In genomic region chr7:66627876-66628360, GRCh38 we compare ENCODE assay signal across 8 cellular contexts. TPM values are rescaled to one million over a fixed set of nuclear protein-coding genes. Genes with fewer than 3 reads are reported as not detected.
DNase-seq lines count a peak whose midpoint lies in the region; ATAC-seq and TF ChIP-seq lines count a peak whose summit lies in the region.

No MANE protein-coding gene starts in this region.

- peak overlapping the region; percentile 100 for H2AFZ ChIP-seq in parathyroid adenoma

- peak overlapping the region; percentile 56 for H3K27ac Mint-ChIP-seq in T-helper 17 cell

- H3K4me3 ChIP-seq in fibroblast of pulmonary artery (replicated peaks; ENCODE audit: low read depth, low read length) (peak overlapping the region; percentile 70), parathyroid adenoma (ENCODE audit: low read depth, low read length) (peak overlapping the region; percentile 85)

- peak overlapping the region; percentile 80 for H3K9ac ChIP-seq in parathyroid adenoma

- TF ChIP-seq CTCF in fibroblast of pulmonary artery (IDR thresholded peaks at IDR 0.05; ENCODE audit: low read length, missing control alignments) = no peak
- TF ChIP-seq CTCF in parathyroid adenoma (IDR thresholded peaks at IDR 0.05) = no peak

- H3K9me3 ChIP-seq in T-helper 17 cell (ENCODE audit: control insufficient read depth, low read length, poor library complexity, severe bottlenecking) = no peaks in the 10 kb centered on the region
- no peaks in the 10 kb centered on the region for H3K9me3 ChIP-seq in parathyroid adenoma (ENCODE audit: control insufficient read depth, low read length)

- no peaks in the 10 kb centered on the region for H3K36me3 Mint-ChIP-seq in T-helper 17 cell (ENCODE audit: low read depth)

- ATAC-seq in GM18870 (IDR thresholded peaks at IDR 0.05; ENCODE audit: unreplicated experiment) (peak; percentile 7), HG02759 (IDR thresholded peaks at IDR 0.05; ENCODE audit: unreplicated experiment) (peak; percentile 3), T-helper 17 cell (no peak)

- H3K27me3 Mint-ChIP-seq in T-helper 17 cell = no peaks in the 10 kb centered on the region

- H3K4me1 Mint-ChIP-seq in T-helper 17 cell = peaks cover 39% of the 10 kb centered on the region

- H3K36me3 ChIP-seq in parathyroid adenoma (ENCODE audit: control insufficient read depth, insufficient read depth, low read length) = no peaks in the 10 kb centered on the region

- peak overlapping the region; percentile 98 for H3K27ac ChIP-seq in parathyroid adenoma

- peaks cover 4% of the 10 kb centered on the region for H3K79me2 ChIP-seq in parathyroid adenoma

- peak overlapping the region; percentile 83 for H3K4me2 ChIP-seq in parathyroid adenoma (ENCODE audit: low read length)

- H3K4me1 ChIP-seq in parathyroid adenoma = peaks cover 3% of the 10 kb centered on the region

- H3K4me3 Mint-ChIP-seq in T-helper 17 cell = peak overlapping the region; percentile 91

- H3K27me3 ChIP-seq in parathyroid adenoma (ENCODE audit: control insufficient read depth, insufficient read depth, low read length) = no peaks in the 10 kb centered on the region

- DNase-seq in T-helper 17 cell (no peak), fibroblast of pulmonary artery (ENCODE audit: low read depth) (no peak), NCI-H69 (lab: John Stamatoyannopoulos, UW) (no peak), hepatic stellate cell (ENCODE audit: low spot score) (no peak)
- no peak for DNase-seq in activated effector memory CD4-positive, alpha-beta T cell treated with anti-CD3 and anti-CD28 coated beads, Interleukin-2, amount 50 U/mL, for 16 hours

RNA-seq across cellular contexts. Expression of gene KCTD7, which starts 0.8 kb away (rescaled TPM):
- total RNA-seq in T-helper 17 cell = 10 to 100 TPM; 27.0 to 32.2 TPM
